ENCODE assay signal across 26 cellular contexts in genomic region chr11:99154277-99154676, GRCh38.
"Had no signal": no experiment of that assay in that cellular context is flagged by ENCODE, and none has a peak within 500 bp of the region (broad histone marks: within the 10 kb centered on the region; RNA-seq: fewer than 3 reads in every experiment).

No MANE protein-coding gene starts in this region.

- H3K27ac Mint-ChIP-seq: activated B cell treated with CpG ODN at 0.5 μM for 24 hours; activated CD4-positive, alpha-beta T cell treated with anti-CD3 and anti-CD28 coated beads, Interleukin-2, amount 10 ng/mL, durations not matched to agents 24 days and 14 days; activated CD8-positive, alpha-beta memory T cell treated with anti-CD3 and anti-CD28 coated beads, Interleukin-2, amount 10 ng/mL, durations not matched to agents 7 days and 5 days; activated naive CD4-positive, alpha-beta T cell treated with anti-CD3 and anti-CD28 coated beads, Interleukin-2, amount 50 U/mL, for 24 hours; activated T-cell treated with anti-CD3 and anti-CD28 coated beads, Interleukin-2, amount 50 U/mL, for 24 hours; activated T-helper 1 cell treated with anti-CD3 and anti-CD28 coated beads, Interleukin-12 subunit alpha, Interleukin-12 subunit beta, Interleukin-2, Interleukin-4 antibody, amounts not matched to agents 30 ng/mL and 10 ng/mL and 1 ng/mL, durations not matched to agents 14 hours and 24 hours and 36 hours; T-helper 17 cell had no signal

- H3K4me3 ChIP-seq: ascending aorta, body of pancreas, Peyer's patch had no signal

- H3K9me3 ChIP-seq: body of pancreas, Peyer's patch had no signal

- H3K4me1 ChIP-seq: ascending aorta, body of pancreas, Peyer's patch had no signal

- H3K4me3 Mint-ChIP-seq: activated B cell treated with CpG ODN at 0.5 μM for 24 hours; activated CD4-positive, alpha-beta T cell treated with anti-CD3 and anti-CD28 coated beads, Interleukin-2, amount 10 ng/mL, durations not matched to agents 24 days and 14 days; activated CD8-positive, alpha-beta memory T cell treated with anti-CD3 and anti-CD28 coated beads, Interleukin-2, amount 10 ng/mL, durations not matched to agents 7 days and 5 days; activated naive CD4-positive, alpha-beta T cell treated with anti-CD3 and anti-CD28 coated beads, Interleukin-2, amount 50 U/mL, for 24 hours; activated T-cell treated with anti-CD3 and anti-CD28 coated beads, Interleukin-2, amount 50 U/mL, for 24 hours; activated T-helper 1 cell treated with anti-CD3 and anti-CD28 coated beads, Interleukin-12 subunit alpha, Interleukin-12 subunit beta, Interleukin-2, Interleukin-4 antibody, amounts not matched to agents 30 ng/mL and 10 ng/mL and 1 ng/mL, durations not matched to agents 14 hours and 24 hours and 36 hours; T-helper 17 cell had no signal

- ATAC-seq: activated CD8-positive, alpha-beta memory T cell treated with anti-CD3 and anti-CD28 coated beads, Interleukin-2, amount 10 ng/mL, durations not matched to agents 7 days and 5 days; body of pancreas; T-helper 17 cell had no signal

- H3K27me3 Mint-ChIP-seq: activated B cell treated with CpG ODN at 0.5 μM for 24 hours; activated CD4-positive, alpha-beta T cell treated with anti-CD3 and anti-CD28 coated beads, Interleukin-2, amount 10 ng/mL, durations not matched to agents 24 days and 14 days; activated CD8-positive, alpha-beta memory T cell treated with anti-CD3 and anti-CD28 coated beads, Interleukin-2, amount 10 ng/mL, durations not matched to agents 7 days and 5 days; activated naive CD4-positive, alpha-beta T cell treated with anti-CD3 and anti-CD28 coated beads, Interleukin-2, amount 50 U/mL, for 24 hours; activated T-cell treated with anti-CD3 and anti-CD28 coated beads, Interleukin-2, amount 50 U/mL, for 24 hours; T-helper 17 cell had no signal

- H3K27me3 ChIP-seq: ascending aorta, body of pancreas, Peyer's patch had no signal

- DNase-seq: activated B cell treated with CpG ODN at 0.5 μM for 24 hours; activated CD4-positive, alpha-beta T cell treated with anti-CD3 and anti-CD28 coated beads for 1 hour; activated CD4-positive, alpha-beta T cell treated with anti-CD3 and anti-CD28 coated beads, Interleukin-2, amount 10 ng/mL, durations not matched to agents 24 days and 14 days; activated CD4-positive, alpha-beta T cell treated with anti-CD3 and anti-CD28 coated beads, Interleukin-2, amount 50 U/mL, for 48 hours; activated CD8-positive, alpha-beta memory T cell treated with anti-CD3 and anti-CD28 coated beads, Interleukin-2, amount 10 ng/mL, durations not matched to agents 7 days and 5 days; activated effector memory CD4-positive, alpha-beta T cell treated with Interleukin-2 at 50 U/mL for 16 hours; activated naive CD4-positive, alpha-beta T cell; activated T-cell treated with anti-CD3 and anti-CD28 coated beads, Interleukin-2, amount 50 U/mL, for 24 hours; body of pancreas; central memory CD4-positive, alpha-beta T cell; Kasumi-1; NCI-H1105 treated with DMSO at 0.1 percent for 48 hours; NCI-H2029; NCI-H2107; NCI-H226; NCI-H526 treated with DMSO at 0.1 percent for 48 hours; NCI-H82; NK-92 treated with Interleukin-12 subunit alpha and Interleukin-12 subunit beta, amount 100 ng/mL, for 24 hours; Peyer's patch; SHP77; T-helper 17 cell; T-helper 9 cell had no signal

- H3K4me1 Mint-ChIP-seq: activated B cell treated with CpG ODN at 0.5 μM for 24 hours; activated CD4-positive, alpha-beta T cell treated with anti-CD3 and anti-CD28 coated beads, Interleukin-2, amount 10 ng/mL, durations not matched to agents 24 days and 14 days; activated CD8-positive, alpha-beta memory T cell treated with anti-CD3 and anti-CD28 coated beads, Interleukin-2, amount 10 ng/mL, durations not matched to agents 7 days and 5 days; activated naive CD4-positive, alpha-beta T cell treated with anti-CD3 and anti-CD28 coated beads, Interleukin-2, amount 50 U/mL, for 24 hours; T-helper 17 cell had no signal

- H3K36me3 ChIP-seq: ascending aorta, Peyer's patch had no signal

- H3K27ac ChIP-seq: ascending aorta, body of pancreas, Peyer's patch, RWPE1 had no signal

- H3K36me3 Mint-ChIP-seq: activated CD8-positive, alpha-beta memory T cell treated with anti-CD3 and anti-CD28 coated beads, Interleukin-2, amount 10 ng/mL, durations not matched to agents 7 days and 5 days; activated naive CD4-positive, alpha-beta T cell treated with anti-CD3 and anti-CD28 coated beads, Interleukin-2, amount 50 U/mL, for 24 hours had no signal
